ENCODE assay signal across 1 cellular context in the genomic region with DNA sequence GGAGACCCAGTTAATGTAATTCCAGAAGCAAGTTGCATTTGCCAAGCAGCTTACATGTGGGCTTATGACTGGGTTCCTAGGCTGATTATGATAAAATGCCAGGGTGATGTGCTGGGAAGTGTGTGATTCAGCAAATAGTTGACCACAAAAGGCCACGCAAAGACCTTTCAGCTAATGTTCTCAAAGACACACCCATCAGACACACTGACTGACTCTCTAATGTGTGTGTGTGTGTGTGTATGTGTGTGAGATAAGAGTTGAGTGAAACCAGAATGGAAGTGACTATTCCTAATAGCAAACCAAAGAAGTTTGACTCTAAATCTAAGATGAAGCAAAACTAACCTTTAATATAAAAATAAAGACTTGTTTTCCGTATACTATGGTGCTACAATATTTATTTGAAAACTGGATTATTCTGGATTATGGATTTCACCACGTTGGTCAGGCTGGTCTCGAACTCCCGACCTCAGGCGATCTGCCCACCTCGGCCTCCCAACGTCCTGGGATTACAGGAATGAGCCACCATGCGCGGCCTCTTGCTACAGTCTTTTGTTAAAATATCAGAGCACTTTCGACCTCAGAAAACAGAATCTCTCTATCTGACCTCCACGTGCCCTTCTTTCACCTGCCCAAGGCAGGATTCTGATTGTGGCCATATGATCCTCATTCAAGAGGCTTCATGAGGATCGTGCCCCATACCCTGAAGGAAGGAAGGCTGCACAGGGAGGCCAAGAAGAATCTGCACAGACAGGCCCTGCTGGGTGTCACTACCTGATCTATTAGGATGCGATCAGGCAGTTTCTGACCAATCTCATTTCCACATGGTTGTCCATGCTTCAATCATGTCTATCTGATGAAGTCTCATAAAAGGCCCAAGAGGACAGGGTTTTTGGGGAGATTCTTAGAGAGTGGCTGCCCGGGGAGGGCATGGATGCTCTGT.
TF ChIP-seq lines count a peak whose summit lies in the region.

No MANE protein-coding gene starts in this region.

TF ChIP-seq in K562, 482 proteins besides CTCF, POLR2A, EP300 and RAD21 (continued from another document):
- TF ChIP-seq RERE (CRISPR knock-in tag; IDR thresholded peaks at IDR 0.05; ENCODE audit: borderline replicate concordance) (no peak), NFIX (CRISPR knock-in tag; IDR thresholded peaks at IDR 0.05; ENCODE audit: low read depth) (no peak), RBM15 (IDR thresholded peaks at IDR 0.05; ENCODE audit: insufficient read depth, low read length) (no peak), E2F5 (CRISPR knock-in tag; IDR thresholded peaks at IDR 0.05) (no peak)
- TF ChIP-seq, protein P1, sequence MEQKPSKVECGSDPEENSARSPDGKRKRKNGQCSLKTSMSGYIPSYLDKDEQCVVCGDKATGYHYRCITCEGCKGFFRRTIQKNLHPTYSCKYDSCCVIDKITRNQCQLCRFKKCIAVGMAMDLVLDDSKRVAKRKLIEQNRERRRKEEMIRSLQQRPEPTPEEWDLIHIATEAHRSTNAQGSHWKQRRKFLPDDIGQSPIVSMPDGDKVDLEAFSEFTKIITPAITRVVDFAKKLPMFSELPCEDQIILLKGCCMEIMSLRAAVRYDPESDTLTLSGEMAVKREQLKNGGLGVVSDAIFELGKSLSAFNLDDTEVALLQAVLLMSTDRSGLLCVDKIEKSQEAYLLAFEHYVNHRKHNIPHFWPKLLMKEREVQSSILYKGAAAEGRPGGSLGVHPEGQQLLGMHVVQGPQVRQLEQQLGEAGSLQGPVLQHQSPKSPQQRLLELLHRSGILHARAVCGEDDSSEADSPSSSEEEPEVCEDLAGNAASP (IDR thresholded peaks at IDR 0.05) = no peak
